1 cellular context compared by ENCODE assay signal in the genomic region with DNA sequence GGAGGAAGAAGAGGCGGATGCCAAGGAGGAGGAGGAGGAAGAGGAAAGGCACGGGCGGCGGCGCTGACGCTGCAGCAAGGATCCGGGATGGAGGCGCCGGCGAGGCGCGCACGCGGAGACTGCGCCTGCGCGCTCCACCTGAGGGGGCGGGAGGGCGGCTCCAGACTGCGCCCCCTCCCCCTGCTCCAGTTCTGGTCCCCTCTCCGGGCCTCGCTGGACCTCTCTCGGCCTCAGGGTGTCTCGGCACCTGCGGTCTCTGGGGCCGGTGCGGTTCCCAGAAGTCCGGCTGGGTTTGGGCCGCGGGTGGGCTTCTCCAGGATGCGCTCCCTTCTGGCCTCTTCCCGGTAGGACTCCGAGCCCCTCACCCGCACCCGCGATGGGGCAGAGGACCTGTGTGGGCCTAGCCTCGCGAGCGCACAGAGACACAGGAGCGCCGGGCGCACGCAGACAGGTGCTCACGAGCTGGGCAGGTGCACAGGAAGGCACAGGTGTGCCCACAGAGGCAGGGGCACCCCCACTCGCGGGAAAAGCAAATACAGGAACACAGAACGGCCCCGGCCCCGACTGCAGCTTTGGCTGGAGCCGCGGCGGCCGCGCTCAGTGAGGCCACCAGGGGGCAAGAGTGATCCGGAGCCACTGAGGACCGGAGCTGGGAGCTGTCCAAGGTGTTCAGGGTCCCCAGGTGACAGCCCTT.
A peak's percentile ranks its signal among the peaks of the same experiment; 100 is the strongest.
TF ChIP-seq lines count a peak whose summit lies in the region.

A gene with protein sequence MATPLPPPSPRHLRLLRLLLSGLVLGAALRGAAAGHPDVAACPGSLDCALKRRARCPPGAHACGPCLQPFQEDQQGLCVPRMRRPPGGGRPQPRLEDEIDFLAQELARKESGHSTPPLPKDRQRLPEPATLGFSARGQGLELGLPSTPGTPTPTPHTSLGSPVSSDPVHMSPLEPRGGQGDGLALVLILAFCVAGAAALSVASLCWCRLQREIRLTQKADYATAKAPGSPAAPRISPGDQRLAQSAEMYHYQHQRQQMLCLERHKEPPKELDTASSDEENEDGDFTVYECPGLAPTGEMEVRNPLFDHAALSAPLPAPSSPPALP (minus strand): TSS at position 84 of the 694 bp plus-strand sequence. CDS start 188 bp downstream, outside the sequence.

TF ChIP-seq in K562, 482 proteins besides CTCF, POLR2A, EP300 and RAD21 (continued from another document and continues in another):
- TF ChIP-seq, protein P1, sequence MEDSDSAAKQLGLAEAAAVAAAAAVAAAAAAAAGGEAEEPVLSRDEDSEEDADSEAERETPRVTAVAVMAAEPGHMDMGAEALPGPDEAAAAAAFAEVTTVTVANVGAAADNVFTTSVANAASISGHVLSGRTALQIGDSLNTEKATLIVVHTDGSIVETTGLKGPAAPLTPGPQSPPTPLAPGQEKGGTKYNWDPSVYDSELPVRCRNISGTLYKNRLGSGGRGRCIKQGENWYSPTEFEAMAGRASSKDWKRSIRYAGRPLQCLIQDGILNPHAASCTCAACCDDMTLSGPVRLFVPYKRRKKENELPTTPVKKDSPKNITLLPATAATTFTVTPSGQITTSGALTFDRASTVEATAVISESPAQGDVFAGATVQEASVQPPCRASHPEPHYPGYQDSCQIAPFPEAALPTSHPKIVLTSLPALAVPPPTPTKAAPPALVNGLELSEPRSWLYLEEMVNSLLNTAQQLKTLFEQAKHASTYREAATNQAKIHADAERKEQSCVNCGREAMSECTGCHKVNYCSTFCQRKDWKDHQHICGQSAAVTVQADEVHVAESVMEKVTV (CRISPR knock-in tag; IDR thresholded peaks at IDR 0.05) = peak; percentile 29; the same call in 1 of the 2 replicates
- TF ChIP-seq EWSR1 (IDR thresholded peaks at IDR 0.05; ENCODE audit: borderline replicate concordance, low read depth, partially characterized antibody) (no peak), HIVEP1 (CRISPR knock-in tag; IDR thresholded peaks at IDR 0.05) (no peak), ZNF12 (CRISPR knock-in tag; IDR thresholded peaks at IDR 0.05) (no peak), ZNF696 (CRISPR knock-in tag; conservative IDR thresholded peaks at IDR 0.05) (no peak), CHD2 (IDR thresholded peaks at IDR 0.05; ENCODE audit: low read depth, low read length) (no peak), CBX3 (IDR thresholded peaks at IDR 0.05; ENCODE audit: borderline replicate concordance in 1 of 2, low read length in 2 of 2) (no peak), POLR2AphosphoS5 (IDR thresholded peaks at IDR 0.05; ENCODE audit: control insufficient read depth, insufficient read depth, low read depth, low read length) (no peak), NFATC3 (IDR thresholded peaks at IDR 0.05) (no peak), FOSL1 (tag; conservative IDR thresholded peaks at IDR 0.05) (no peak), GABPA (tag; conservative IDR thresholded peaks at IDR 0.05; ENCODE audit: low read depth) (no peak), RAD51 (IDR thresholded peaks at IDR 0.05; ENCODE audit: borderline replicate concordance, low read depth) (no peak), SRSF1 (IDR thresholded peaks at IDR 0.05; ENCODE audit: low read depth, low read length) (no peak), SOX6 (IDR thresholded peaks at IDR 0.05) (no peak), JUND (IDR thresholded peaks at IDR 0.05; ENCODE audit: borderline replicate concordance, low read depth, low read length) (peak; percentile 34; the same call in 1 of the 2 replicates), JUND (tag; IDR thresholded peaks at IDR 0.05; ENCODE audit: borderline replicate concordance, low read depth, low read length) (no peak; the same call in 2 of the 3 replicates), ZBTB1 (CRISPR knock-in tag; IDR thresholded peaks at IDR 0.05; ENCODE audit: borderline replicate concordance, low read depth) (no peak), ILK (tag; IDR thresholded peaks at IDR 0.05; ENCODE audit: borderline replicate concordance, low read depth) (no peak), SAP30 (IDR thresholded peaks at IDR 0.05; ENCODE audit: borderline replicate concordance, insufficient read depth, low read depth, low read length, poor library complexity, severe bottlenecking) (peak; percentile 38), PML (IDR thresholded peaks at IDR 0.05; ENCODE audit: low read length) (no peak), FIP1L1 (IDR thresholded peaks at IDR 0.05; ENCODE audit: low read depth, low read length, poor library complexity, severe bottlenecking) (no peak), HDAC3 (IDR thresholded peaks at IDR 0.05; ENCODE audit: borderline replicate concordance, partially characterized antibody) (no peak), ZNF57 (CRISPR knock-in tag; IDR thresholded peaks at IDR 0.05) (no peak), RBFOX2 (IDR thresholded peaks at IDR 0.05; ENCODE audit: low read depth, low read length) (peak; percentile 34; the same call in 1 of the 2 replicates), CREB3 (tag; conservative IDR thresholded peaks at IDR 0.05; ENCODE audit: low read depth) (no peak), HOXB6 (CRISPR knock-in tag; IDR thresholded peaks at IDR 0.05; ENCODE audit: borderline replicate concordance) (no peak), NRF1 (conservative IDR thresholded peaks at IDR 0.05 in 1 of 2, IDR thresholded peaks at IDR 0.05 in 1 of 2) (peak; percentile 63 to 73), KLF13 (tag; IDR thresholded peaks at IDR 0.05; ENCODE audit: borderline replicate concordance, low read depth) (no peak), RBM39 (optimal IDR thresholded peaks at IDR 0.05; ENCODE audit: low read depth, low read length) (no peak), ZNF707 (CRISPR knock-in tag; conservative IDR thresholded peaks at IDR 0.05) (no peak), SRF (CRISPR knock-in tag; IDR thresholded peaks at IDR 0.05) (no peak), NR2F6 (CRISPR knock-in tag; IDR thresholded peaks at IDR 0.05) (no peak), MXD1 (CRISPR knock-in tag; IDR thresholded peaks at IDR 0.05; ENCODE audit: borderline replicate concordance, poor library complexity, severe bottlenecking) (no peak), MED1 (CRISPR knock-in tag; IDR thresholded peaks at IDR 0.05; ENCODE audit: borderline replicate concordance) (no peak), ZBTB8A (IDR thresholded peaks at IDR 0.05; ENCODE audit: partially characterized antibody) (no peak), BRCA1 (IDR thresholded peaks at IDR 0.05) (no peak), BRCA1 (CRISPR knock-in tag; IDR thresholded peaks at IDR 0.05) (0 out of 2 replicates have a peak, but pooled peaks have one; percentile 23), PRPF4 (IDR thresholded peaks at IDR 0.05; ENCODE audit: insufficient read depth, low read depth, low read length, poor library complexity, severe bottlenecking) (no peak), LCOR (CRISPR knock-in tag; IDR thresholded peaks at IDR 0.05) (no peak), ZKSCAN3 (CRISPR knock-in tag; IDR thresholded peaks at IDR 0.05) (no peak), LARP7 (IDR thresholded peaks at IDR 0.05) (no peak)
- TF ChIP-seq, protein P2, sequence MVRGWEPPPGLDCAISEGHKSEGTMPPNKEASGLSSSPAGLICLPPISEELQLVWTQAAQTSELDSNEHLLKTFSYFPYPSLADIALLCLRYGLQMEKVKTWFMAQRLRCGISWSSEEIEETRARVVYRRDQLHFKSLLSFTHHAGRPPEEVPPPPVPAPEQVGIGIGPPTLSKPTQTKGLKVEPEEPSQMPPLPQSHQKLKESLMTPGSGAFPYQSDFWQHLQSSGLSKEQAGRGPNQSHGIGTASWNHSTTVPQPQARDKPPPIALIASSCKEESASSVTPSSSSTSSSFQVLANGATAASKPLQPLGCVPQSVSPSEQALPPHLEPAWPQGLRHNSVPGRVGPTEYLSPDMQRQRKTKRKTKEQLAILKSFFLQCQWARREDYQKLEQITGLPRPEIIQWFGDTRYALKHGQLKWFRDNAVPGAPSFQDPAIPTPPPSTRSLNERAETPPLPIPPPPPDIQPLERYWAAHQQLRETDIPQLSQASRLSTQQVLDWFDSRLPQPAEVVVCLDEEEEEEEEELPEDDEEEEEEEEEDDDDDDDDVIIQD (CRISPR knock-in tag; IDR thresholded peaks at IDR 0.05) = no peak
- TF ChIP-seq, protein P3, sequence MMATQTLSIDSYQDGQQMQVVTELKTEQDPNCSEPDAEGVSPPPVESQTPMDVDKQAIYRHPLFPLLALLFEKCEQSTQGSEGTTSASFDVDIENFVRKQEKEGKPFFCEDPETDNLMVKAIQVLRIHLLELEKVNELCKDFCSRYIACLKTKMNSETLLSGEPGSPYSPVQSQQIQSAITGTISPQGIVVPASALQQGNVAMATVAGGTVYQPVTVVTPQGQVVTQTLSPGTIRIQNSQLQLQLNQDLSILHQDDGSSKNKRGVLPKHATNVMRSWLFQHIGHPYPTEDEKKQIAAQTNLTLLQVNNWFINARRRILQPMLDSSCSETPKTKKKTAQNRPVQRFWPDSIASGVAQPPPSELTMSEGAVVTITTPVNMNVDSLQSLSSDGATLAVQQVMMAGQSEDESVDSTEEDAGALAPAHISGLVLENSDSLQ (IDR thresholded peaks at IDR 0.05) = no peak
- TF ChIP-seq, protein P4, sequence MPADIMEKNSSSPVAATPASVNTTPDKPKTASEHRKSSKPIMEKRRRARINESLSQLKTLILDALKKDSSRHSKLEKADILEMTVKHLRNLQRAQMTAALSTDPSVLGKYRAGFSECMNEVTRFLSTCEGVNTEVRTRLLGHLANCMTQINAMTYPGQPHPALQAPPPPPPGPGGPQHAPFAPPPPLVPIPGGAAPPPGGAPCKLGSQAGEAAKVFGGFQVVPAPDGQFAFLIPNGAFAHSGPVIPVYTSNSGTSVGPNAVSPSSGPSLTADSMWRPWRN (IDR thresholded peaks at IDR 0.05; ENCODE audit: low read depth) = no peak
- TF ChIP-seq, protein P5, sequence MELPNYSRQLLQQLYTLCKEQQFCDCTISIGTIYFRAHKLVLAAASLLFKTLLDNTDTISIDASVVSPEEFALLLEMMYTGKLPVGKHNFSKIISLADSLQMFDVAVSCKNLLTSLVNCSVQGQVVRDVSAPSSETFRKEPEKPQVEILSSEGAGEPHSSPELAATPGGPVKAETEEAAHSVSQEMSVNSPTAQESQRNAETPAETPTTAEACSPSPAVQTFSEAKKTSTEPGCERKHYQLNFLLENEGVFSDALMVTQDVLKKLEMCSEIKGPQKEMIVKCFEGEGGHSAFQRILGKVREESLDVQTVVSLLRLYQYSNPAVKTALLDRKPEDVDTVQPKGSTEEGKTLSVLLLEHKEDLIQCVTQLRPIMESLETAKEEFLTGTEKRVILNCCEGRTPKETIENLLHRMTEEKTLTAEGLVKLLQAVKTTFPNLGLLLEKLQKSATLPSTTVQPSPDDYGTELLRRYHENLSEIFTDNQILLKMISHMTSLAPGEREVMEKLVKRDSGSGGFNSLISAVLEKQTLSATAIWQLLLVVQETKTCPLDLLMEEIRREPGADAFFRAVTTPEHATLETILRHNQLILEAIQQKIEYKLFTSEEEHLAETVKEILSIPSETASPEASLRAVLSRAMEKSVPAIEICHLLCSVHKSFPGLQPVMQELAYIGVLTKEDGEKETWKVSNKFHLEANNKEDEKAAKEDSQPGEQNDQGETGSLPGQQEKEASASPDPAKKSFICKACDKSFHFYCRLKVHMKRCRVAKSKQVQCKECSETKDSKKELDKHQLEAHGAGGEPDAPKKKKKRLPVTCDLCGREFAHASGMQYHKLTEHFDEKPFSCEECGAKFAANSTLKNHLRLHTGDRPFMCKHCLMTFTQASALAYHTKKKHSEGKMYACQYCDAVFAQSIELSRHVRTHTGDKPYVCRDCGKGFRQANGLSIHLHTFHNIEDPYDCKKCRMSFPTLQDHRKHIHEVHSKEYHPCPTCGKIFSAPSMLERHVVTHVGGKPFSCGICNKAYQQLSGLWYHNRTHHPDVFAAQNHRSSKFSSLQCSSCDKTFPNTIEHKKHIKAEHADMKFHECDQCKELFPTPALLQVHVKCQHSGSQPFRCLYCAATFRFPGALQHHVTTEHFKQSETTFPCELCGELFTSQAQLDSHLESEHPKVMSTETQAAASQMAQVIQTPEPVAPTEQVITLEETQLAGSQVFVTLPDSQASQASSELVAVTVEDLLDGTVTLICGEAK (IDR thresholded peaks at IDR 0.05) = 0 out of 2 replicates have a peak, but pooled peaks have one; percentile 42
- TF ChIP-seq, protein P5 (CRISPR knock-in tag; IDR thresholded peaks at IDR 0.05) = no peak
